Comparison of ENCODE assay signal across 8 cellular contexts in genomic region chr20:50509923-50510705, GRCh38.
A peak's percentile ranks its signal among the peaks of the same experiment; 100 is the strongest.
DNase-seq lines count a peak whose midpoint lies in the region; ATAC-seq and TF ChIP-seq lines count a peak whose summit lies in the region.

Gene PTPN1, plus strand, starts transcription at chr20:50510383. Its CDS starts 145 bp downstream, at chr20:50510528.

- in situ Hi-C loops in GM18951 (cut with MboI; ENCODE audit: low sequenced_read_pairs, unreplicated experiment), result loop anchor here (5.0 to 10.0 kb wide), 2 partner anchors 42 to 65 kb away; no protein-coding TSS in a partner anchor

- DNase-seq in AG08396 (ENCODE audit: low spot score) (peak; percentile 98), NCI-H345 treated with DMSO at 0.1 percent for 48 hours (lab: John Stamatoyannopoulos, UW; ENCODE audit: unreplicated experiment) (peak; percentile 98), inferior parietal cortex (ENCODE audit: extremely low spot score) (peak; percentile 99)
- peak; percentile 95 to 99 (median 96) for DNase-seq in activated CD4-positive, CD25-positive, alpha-beta regulatory T cell (lab: John Stamatoyannopoulos, UW)
- peak; percentile 99 for DNase-seq in central memory CD4-positive, alpha-beta T cell
- peak; percentile 95 to 98 for DNase-seq in stimulated activated CD4-positive, alpha-beta T cell treated with anti-CD3 and anti-CD28 coated beads, Interleukin-12 subunit alpha, Interleukin-12 subunit beta, amount 100 ng/mL, for 24 hours (ENCODE audit: low read depth in 2 of 2)

- ATAC-seq in HG03196 (IDR thresholded peaks at IDR 0.05; ENCODE audit: unreplicated experiment), result peak; percentile 83

- TF ChIP-seq POLR2A in GM18951 (IDR thresholded peaks at IDR 0.05; ENCODE audit: extremely low read depth, insufficient read depth, insufficient read length), result peak; percentile 99

Comparison
In these comparisons a context has a peak if more than half of its experiments do, and no peak if none do; other contexts are left out.
1. Peak in every context shown above with its lines: DNase-seq and ATAC-seq.